In the genomic region with DNA sequence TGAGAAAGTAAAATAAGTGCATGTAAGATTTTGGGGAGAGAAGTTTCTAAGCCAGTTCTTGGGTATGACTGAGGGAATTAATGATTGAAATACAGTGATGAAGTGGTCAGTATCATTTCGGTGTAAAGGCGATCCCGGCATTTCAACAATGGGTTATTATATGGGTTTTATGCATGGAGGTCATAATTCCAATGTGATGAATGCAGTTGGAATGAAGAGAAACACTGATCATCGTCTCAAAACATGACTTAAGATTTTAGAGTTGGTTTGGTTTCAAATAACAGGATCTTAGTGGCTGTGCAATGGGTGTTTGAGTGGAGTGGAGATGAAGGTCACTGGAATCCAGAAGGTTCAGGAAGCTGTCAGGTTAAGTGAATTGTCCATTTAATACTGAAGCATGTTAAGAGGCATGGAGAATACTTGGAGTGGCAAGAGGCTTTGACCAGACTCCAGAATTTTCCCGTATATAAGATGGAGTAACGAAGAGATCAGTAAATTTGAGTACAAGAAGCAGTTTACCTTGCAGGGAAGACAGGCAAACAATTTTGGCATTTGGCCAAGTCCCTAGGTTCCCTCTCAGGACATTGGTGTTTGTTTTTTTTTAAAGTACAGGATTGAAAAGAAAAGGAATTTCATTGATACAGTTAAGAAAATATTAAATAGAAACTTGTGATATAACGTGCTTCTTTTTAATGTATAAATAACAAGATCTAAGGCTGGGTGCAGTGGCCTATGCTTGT, we compare ENCODE assay signal across 16 cellular contexts.
DNase-seq lines count a peak whose midpoint lies in the region; ATAC-seq, FAIRE-seq and TF ChIP-seq lines count a peak whose summit lies in the region.
"Had no signal": no experiment of that assay in that cellular context is flagged by ENCODE, and none has a peak within 500 bp of the region (broad histone marks: within the 10 kb centered on the region; RNA-seq: fewer than 3 reads in every experiment).

No MANE protein-coding gene starts in this region.

- H3K4me1 Mint-ChIP-seq in GM23338, result peaks cover 18% of the 10 kb centered on the region; the same call in 2 of the 3 replicates
- H3K4me1 Mint-ChIP-seq in mesothelial cell of epicardium, result peaks cover 33% of the 10 kb centered on the region
- H3K4me1 Mint-ChIP-seq: activated B cell treated with CpG ODN at 0.5 μM for 24 hours had no signal

- DNase-seq in GM23338 (ENCODE audit: low spot score), result no peak
- peak; percentile 23 for DNase-seq in RWPE1 (ENCODE audit: low spot score)
- peak; percentile 6 for DNase-seq in endothelial cell of umbilical vein (ENCODE audit: low read depth, low spot score)
- DNase-seq in mesothelial cell of epicardium (ENCODE audit: low spot score in 2 of 2, unreplicated experiment in 2 of 2), result no peak
- no peak for DNase-seq in Right ventricle myocardium inferior (ENCODE audit: missing footprints)
- DNase-seq in WERI-Rb-1, result no peak
- no peak for DNase-seq in stimulated activated naive CD4-positive, alpha-beta T cell treated with Interleukin-2 at 50 U/mL for 16 hours (lab: John Stamatoyannopoulos, UW)
- DNase-seq: activated B cell treated with CpG ODN at 0.5 μM for 24 hours; activated gamma-delta T cell treated with Interleukin-2 at 50 U/mL for 16 hours; C1 segment of cervical spinal cord; effector memory CD4-positive, alpha-beta T cell; head of caudate nucleus; MG63; stimulated activated CD4-positive, alpha-beta T cell treated with anti-CD3 and anti-CD28 coated beads, Interleukin-12 subunit alpha, Interleukin-12 subunit beta, amount 100 ng/mL, for 4 hours had no signal

- TF ChIP-seq EP300 in gastroesophageal sphincter (IDR thresholded peaks at IDR 0.05), result no peak

- no peaks in the 10 kb centered on the region; the same call in 1 of the 2 replicates for H3K79me2 ChIP-seq in GM23338 (replicated peaks; ENCODE audit: insufficient read depth)
- H3K79me2 ChIP-seq in endothelial cell of umbilical vein (ENCODE audit: control insufficient read depth, insufficient read depth, low read length), result no peaks in the 10 kb centered on the region

- no peak overlapping the region for H3K4me3 Mint-ChIP-seq in GM23338
- H3K4me3 Mint-ChIP-seq in mesothelial cell of epicardium, result no peak overlapping the region
- H3K4me3 Mint-ChIP-seq: activated B cell treated with CpG ODN at 0.5 μM for 24 hours had no signal

- dilution Hi-C loops in endothelial cell of umbilical vein (cut with MboI; ENCODE audit: extremely low pct_ligation_motif_present, low sequenced_read_pairs), result no loop called here

- H3K9me2 ChIP-seq in GM23338 (ENCODE audit: insufficient read depth), result no peaks in the 10 kb centered on the region

- H3K27me3 Mint-ChIP-seq in GM23338 (ENCODE audit: insufficient read depth, low read depth, poor library complexity) (peaks cover 5% of the 10 kb centered on the region), mesothelial cell of epicardium (ENCODE audit: low read depth) (no peaks in the 10 kb centered on the region)

- H3K9ac ChIP-seq in endothelial cell of umbilical vein (replicated peaks; ENCODE audit: extremely low read depth, insufficient read depth, low read length), result no peak overlapping the region

- H3K9me1 ChIP-seq in endothelial cell of umbilical vein (replicated peaks; ENCODE audit: control insufficient read depth, extremely low read depth, insufficient read depth, low read length), result no peaks in the 10 kb centered on the region

- no peak for TF ChIP-seq CTCF in GM23338 (conservative IDR thresholded peaks at IDR 0.05; ENCODE audit: low read depth in 2 of 2)
- no peak for TF ChIP-seq CTCF in RWPE1 (conservative IDR thresholded peaks at IDR 0.05; ENCODE audit: low read depth)
- TF ChIP-seq CTCF in endothelial cell of umbilical vein (IDR thresholded peaks at IDR 0.05; ENCODE audit: extremely low read depth in 1 of 2, insufficient read depth in 1 of 2, low read depth in 1 of 2, low read length in 2 of 2), result no peak
- TF ChIP-seq CTCF in mesothelial cell of epicardium (IDR thresholded peaks at IDR 0.05; ENCODE audit: unreplicated experiment), result no peak
- no peak for TF ChIP-seq CTCF in WERI-Rb-1 (IDR thresholded peaks at IDR 0.05; ENCODE audit: low read depth, low read length)
- no peak for TF ChIP-seq CTCF in gastroesophageal sphincter (IDR thresholded peaks at IDR 0.05)

- H3K4me2 ChIP-seq in GM23338, result no peak overlapping the region
- H3K4me2 ChIP-seq in endothelial cell of umbilical vein (ENCODE audit: insufficient read depth, low read length), result no peak overlapping the region

- ATAC-seq in GM23338 (no peak), Right ventricle myocardium inferior (no peak), gastroesophageal sphincter (no peak)

- CTCF ChIA-PET in RWPE1 (lab: Yijun Ruan, JAX), result interaction anchor here (0.6 kb wide), 1 partner anchor 246 kb away, joined by 3 read pairs; no protein-coding TSS in a partner anchor
- CTCF ChIA-PET in endothelial cell of umbilical vein (lab: Charles Lee), result interaction anchor here (1.1 to 1.4 kb wide), 2 partner anchors 10 to 110 kb away, joined by 4 read pairs; no protein-coding TSS in a partner anchor

- H3K27me3 ChIP-seq in GM23338 (ENCODE audit: insufficient read depth) (no peaks in the 10 kb centered on the region), endothelial cell of umbilical vein (ENCODE audit: control insufficient read depth in 2 of 2, insufficient read depth in 2 of 2, low read length in 2 of 2) (no peaks in the 10 kb centered on the region), WERI-Rb-1 (ENCODE audit: insufficient read depth, low read depth, severe bottlenecking) (no peaks in the 10 kb centered on the region), gastroesophageal sphincter (no peaks in the 10 kb centered on the region)
- H3K27me3 ChIP-seq: MG63 had no signal

- no peaks in the 10 kb centered on the region for H3K9me3 Mint-ChIP-seq in GM23338
- no peaks in the 10 kb centered on the region for H3K9me3 Mint-ChIP-seq in mesothelial cell of epicardium
- H3K9me3 Mint-ChIP-seq: activated B cell treated with CpG ODN at 0.5 μM for 24 hours had no signal

- H3K27ac ChIP-seq in GM23338 (ENCODE audit: low read depth) (no peak overlapping the region), RWPE1 (peak overlapping the region; percentile 92), endothelial cell of umbilical vein (ENCODE audit: insufficient read depth, low read depth, low read length) (no peak overlapping the region), WERI-Rb-1 (no peak overlapping the region), gastroesophageal sphincter (no peak overlapping the region)

- H3K27ac Mint-ChIP-seq in GM23338 (peak overlapping the region; percentile 55; the same call in 1 of the 2 replicates), mesothelial cell of epicardium (peak overlapping the region; percentile 30)
- H3K27ac Mint-ChIP-seq: activated B cell treated with CpG ODN at 0.5 μM for 24 hours had no signal

- H3K4me3 ChIP-seq in GM23338, result no peak overlapping the region
- no peak overlapping the region for H3K4me3 ChIP-seq in endothelial cell of umbilical vein (replicated peaks in 1 of 3; ENCODE audit: insufficient read depth in 1 of 3, low read depth in 1 of 3, low read length in 3 of 3)
- H3K4me3 ChIP-seq in WERI-Rb-1 (ENCODE audit: low read depth, low read length), result no peak overlapping the region
- H3K4me3 ChIP-seq in gastroesophageal sphincter, result no peak overlapping the region
- H3K4me3 ChIP-seq: MG63 had no signal

- no peaks in the 10 kb centered on the region for H3F3A ChIP-seq in GM23338 (replicated peaks; ENCODE audit: low read depth)

- H3K4me1 ChIP-seq in GM23338 (ENCODE audit: insufficient read depth) (0 out of 2 replicates have a peak, but pooled peaks cover 5% of the 10 kb centered on the region), endothelial cell of umbilical vein (ENCODE audit: control insufficient read depth, extremely low read depth, insufficient read depth, low read length) (peaks cover 9% of the 10 kb centered on the region), gastroesophageal sphincter (peaks cover 0 to 54% (median 8%) of the 10 kb centered on the region in 3 donors)

- WGBS in gastroesophageal sphincter (ENCODE audit: low coverage in 1 of 2), 2 donors, result 82 to 92% methylated on average over 6 to 7 of the region's 7 CpGs

- H3K36me3 ChIP-seq in GM23338 (ENCODE audit: insufficient read depth), result peaks cover 2% of the 10 kb centered on the region; the same call in 1 of the 2 replicates
- H3K36me3 ChIP-seq in endothelial cell of umbilical vein (ENCODE audit: control insufficient read depth in 2 of 2, extremely low read depth in 1 of 2, insufficient read depth in 2 of 2, low read length in 2 of 2), result no peaks in the 10 kb centered on the region
- H3K36me3 ChIP-seq in WERI-Rb-1, result no peaks in the 10 kb centered on the region
- peaks cover 0 to 23% of the 10 kb centered on the region in 2 donors for H3K36me3 ChIP-seq in gastroesophageal sphincter

- H4K20me1 ChIP-seq in GM23338 (replicated peaks; ENCODE audit: insufficient read depth) (no peaks in the 10 kb centered on the region), endothelial cell of umbilical vein (replicated peaks; ENCODE audit: control insufficient read depth, extremely low read depth, insufficient read depth, low read length) (no peaks in the 10 kb centered on the region)

- POLR2A ChIA-PET in RWPE1 (lab: Yijun Ruan, JAX; ENCODE audit: low non-redundant PET) (no interaction called here), endothelial cell of umbilical vein (lab: Charles Lee) (no interaction called here)

- H2AFZ ChIP-seq in GM23338 (no peak overlapping the region), endothelial cell of umbilical vein (ENCODE audit: low read depth, low read length) (no peak overlapping the region)

- no peak for TF ChIP-seq POLR2A in endothelial cell of umbilical vein (IDR thresholded peaks at IDR 0.05; ENCODE audit: low read depth, low read length)
- TF ChIP-seq POLR2A in gastroesophageal sphincter (IDR thresholded peaks at IDR 0.05), result no peak

- H3K9me3 ChIP-seq in endothelial cell of umbilical vein (replicated peaks; ENCODE audit: control insufficient read depth, insufficient read depth, low read length) (no peaks in the 10 kb centered on the region), WERI-Rb-1 (ENCODE audit: severe bottlenecking) (no peaks in the 10 kb centered on the region), gastroesophageal sphincter (no peaks in the 10 kb centered on the region)
- H3K9me3 ChIP-seq: MG63 had no signal

- H3K36me3 Mint-ChIP-seq in GM23338 (ENCODE audit: low read depth) (peaks cover 48% of the 10 kb centered on the region), mesothelial cell of epicardium (peaks cover 40% of the 10 kb centered on the region)

- intact Hi-C loops in endothelial cell of umbilical vein (cut with micrococcal nuclease) (loop anchor here (10.0 kb wide), 1 partner anchor 356 kb away; no protein-coding TSS in a partner anchor), Right ventricle myocardium inferior (cut with DNase I) (no loop called here)

- BruUV-seq in endothelial cell of umbilical vein (replicated peaks; lab: Mats Ljungman, UMichigan), result no TSS peak

- no peak for FAIRE-seq in endothelial cell of umbilical vein (lab: Jason Lieb, UNC)
- FAIRE-seq: bronchial epithelial cell had no signal

TF ChIP-seq in GM23338, 12 proteins besides CTCF, POLR2A, EP300 and RAD21 (continues in another document):
- TF ChIP-seq NANOG (IDR thresholded peaks at IDR 0.05; ENCODE audit: borderline replicate concordance) (no peak), ZNF331 (CRISPR knock-in tag; IDR thresholded peaks at IDR 0.05; ENCODE audit: low read depth) (no peak)

TF ChIP-seq in endothelial cell of umbilical vein, 7 proteins besides CTCF, POLR2A, EP300 and RAD21 (continues in another document):
- TF ChIP-seq POLR2AphosphoS5 (IDR thresholded peaks at IDR 0.05; ENCODE audit: insufficient read depth, low read depth, low read length), result no peak

Comparison
In these comparisons a context has a peak if more than half of its experiments do, and no peak if none do; other contexts are left out.
1. DNase-seq: peak in RWPE1 (single experiment) and endothelial cell of umbilical vein (single experiment); none in GM23338 (single experiment), mesothelial cell of epicardium (0 of 2), Right ventricle myocardium inferior (single experiment), WERI-Rb-1 (single experiment) and stimulated activated naive CD4-positive, alpha-beta T cell treated with Interleukin-2 at 50 U/mL for 16 hours (single experiment).